ENCODE assay signal across 8 cellular contexts in the genomic region with DNA sequence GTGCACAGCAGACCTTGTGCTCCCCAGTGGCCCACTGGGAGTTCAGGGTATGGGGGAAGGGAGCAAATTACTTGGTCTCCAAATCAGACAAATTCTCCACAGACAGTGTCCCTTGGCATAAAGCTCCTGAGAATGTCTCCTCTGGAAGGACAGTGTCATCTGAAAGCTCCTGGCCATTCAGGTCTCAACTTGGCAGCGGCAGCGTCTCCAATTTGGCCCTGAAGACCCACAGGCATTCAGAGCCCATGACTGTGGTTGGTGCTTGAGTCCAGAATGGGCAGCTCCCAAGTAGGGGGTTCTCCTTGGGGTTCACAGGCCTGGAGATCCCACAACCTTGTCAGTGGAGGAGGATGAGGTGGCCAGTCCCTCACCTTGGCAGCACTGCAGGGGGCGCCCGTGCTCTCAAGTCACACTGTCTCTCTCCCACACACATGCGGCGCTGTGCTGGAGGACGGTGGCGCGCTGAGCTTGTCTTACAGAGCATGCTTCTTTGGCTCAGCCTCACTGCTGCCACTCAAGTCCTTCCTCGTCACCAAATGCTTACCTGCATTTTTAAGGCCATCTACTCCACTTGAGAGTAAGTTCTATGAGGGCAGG. TPM values are rescaled to one million over a fixed set of nuclear protein-coding genes. Genes with fewer than 3 reads are reported as not detected.
DNase-seq lines count a peak whose midpoint lies in the region; ATAC-seq and TF ChIP-seq lines count a peak whose summit lies in the region.

No MANE protein-coding gene starts in this region.

- intact Hi-C loops in CD4-positive, alpha-beta memory T cell (cut with micrococcal nuclease) = no loop called here

- no peaks in the 10 kb centered on the region for H3K9me3 ChIP-seq in CD4-positive, alpha-beta memory T cell (ENCODE audit: control insufficient read depth in 1 of 2, low read length in 2 of 2)
- H3K9me3 ChIP-seq in Karpas-422 (ENCODE audit: low read length) = no peaks in the 10 kb centered on the region

- H3K36me3 Mint-ChIP-seq in CD4-positive, alpha-beta memory T cell = peaks cover 34 to 64% of the 10 kb centered on the region in 2 donors

- no peak overlapping the region for H3K27ac ChIP-seq in CD4-positive, alpha-beta memory T cell (ENCODE audit: low read depth, low read length)
- no peak overlapping the region for H3K27ac ChIP-seq in Karpas-422 (ENCODE audit: low read length)

- POLR2A ChIA-PET in CD4-positive, alpha-beta memory T cell (lab: Charles Lee; ENCODE audit: partially characterized antibody) = interaction anchor here (1.0 to 1.9 kb wide), 3 partner anchors 163 to 233 kb away, joined by 4 to 5 read pairs (median 4); no protein-coding TSS in a partner anchor

- no peak overlapping the region for H2AFZ ChIP-seq in Karpas-422 (ENCODE audit: low read length)

- no peaks in the 10 kb centered on the region for H4K20me1 ChIP-seq in Karpas-422 (ENCODE audit: insufficient read depth, low read depth, low read length)

- ATAC-seq in HG02763 (IDR thresholded peaks at IDR 0.05; ENCODE audit: unreplicated experiment) (no peak), HG03342 (IDR thresholded peaks at IDR 0.05; ENCODE audit: unreplicated experiment) (no peak)

- CTCF ChIA-PET in CD4-positive, alpha-beta memory T cell (lab: Charles Lee; ENCODE audit: partially characterized antibody) = interaction anchor here (0.7 to 10.0 kb wide), 8 partner anchors 8 to 232 kb away, joined by 3 to 148 read pairs (median 4); partner anchors contain the start of genes DYNLRB1 and TP53INP2

- no peaks in the 10 kb centered on the region for H3K79me2 ChIP-seq in Karpas-422 (ENCODE audit: low read length)

- H3K9me2 ChIP-seq in Karpas-422 (replicated peaks; ENCODE audit: insufficient read depth, low read length) = no peaks in the 10 kb centered on the region

- H3K27me3 Mint-ChIP-seq in CD4-positive, alpha-beta memory T cell = no peaks in the 10 kb centered on the region

- peak overlapping the region in 4 of 7 donors; percentile 49 to 68 (median 61) for H3K27ac Mint-ChIP-seq in CD4-positive, alpha-beta memory T cell

- DNase-seq in CD4-positive, alpha-beta memory T cell = peak; percentile 31 to 59 (median 47)
- DNase-seq in Karpas-422 (peak; percentile 88), foreskin fibroblast (peak in 1 of 2 donors; percentile 55), NCI-H774 (lab: John Stamatoyannopoulos, UW) (no peak)
- peak; percentile 60 to 67 for DNase-seq in activated CD4-positive, alpha-beta T cell treated with anti-CD3 and anti-CD28 coated beads, Interleukin-2, amount 50 U/mL, for 48 hours
- peak; percentile 30 to 42 for DNase-seq in stimulated activated CD4-positive, alpha-beta T cell treated with anti-CD3 and anti-CD28 coated beads, Interleukin-1b, Interleukin-23, amount 100 ng/mL, for 4 hours (ENCODE audit: low read depth in 2 of 2)

- peak; percentile 44 for TF ChIP-seq CTCF in foreskin fibroblast (IDR thresholded peaks at IDR 0.05; ENCODE audit: low read depth, low read length)

- no peak overlapping the region for H3K4me3 Mint-ChIP-seq in CD4-positive, alpha-beta memory T cell

- no peak overlapping the region for H3K4me3 ChIP-seq in CD4-positive, alpha-beta memory T cell (ENCODE audit: low read length in 2 of 2)
- no peak overlapping the region for H3K4me3 ChIP-seq in Karpas-422 (ENCODE audit: low read length)
- H3K4me3 ChIP-seq in foreskin fibroblast (ENCODE audit: low read depth in 1 of 2, low read length in 2 of 2) = no peak overlapping the region

- no peak overlapping the region for H3K9ac ChIP-seq in Karpas-422 (ENCODE audit: low read length)

- peaks cover 22% of the 10 kb centered on the region for H3K4me1 ChIP-seq in CD4-positive, alpha-beta memory T cell (ENCODE audit: insufficient read depth, low read length)
- H3K4me1 ChIP-seq in Karpas-422 (ENCODE audit: low read length) = no peaks in the 10 kb centered on the region

- no peaks in the 10 kb centered on the region for H3K27me3 ChIP-seq in CD4-positive, alpha-beta memory T cell (ENCODE audit: insufficient read depth, low read length)
- H3K27me3 ChIP-seq in Karpas-422 (ENCODE audit: low read length) = no peaks in the 10 kb centered on the region

- H3K4me1 Mint-ChIP-seq in CD4-positive, alpha-beta memory T cell = peaks cover 17 to 27% (median 24%) of the 10 kb centered on the region in 4 donors

- peaks cover 47% of the 10 kb centered on the region for H3K36me3 ChIP-seq in CD4-positive, alpha-beta memory T cell (ENCODE audit: insufficient read depth, low read length)
- H3K36me3 ChIP-seq in Karpas-422 (ENCODE audit: insufficient read depth, low read length) = peaks cover 22% of the 10 kb centered on the region

- no peaks in the 10 kb centered on the region for H3K9me3 Mint-ChIP-seq in CD4-positive, alpha-beta memory T cell

- H3K4me2 ChIP-seq in Karpas-422 (ENCODE audit: low read depth, low read length, poor library complexity, severe bottlenecking) = no peak overlapping the region

RNA-seq across cellular contexts. Expression of gene DYNLRB1, which starts 20.7 kb away (rescaled TPM):
- total RNA-seq in CD4-positive, alpha-beta memory T cell = 10 to 100 TPM; 75.5 to 81.0 TPM
- 100 to 1,000 TPM; 237 to 311 TPM for polyA plus RNA-seq in CD4-positive, alpha-beta memory T cell
- 163 and 179 TPM in 2 replicates for total RNA-seq in Karpas-422 (2014; rRNA removed; shearing (Covaris generic); ENCODE audit: low replicate concordance)

RNA-seq across cellular contexts. Expression of gene MAP1LC3A, which starts 21.6 kb away (rescaled TPM):
- 1 to 10 TPM; 2.1 to 2.8 TPM for total RNA-seq in CD4-positive, alpha-beta memory T cell
- 1 to 10 TPM; 3.7 to 7.9 TPM for polyA plus RNA-seq in CD4-positive, alpha-beta memory T cell
- 12.4 and 13.8 TPM in 2 replicates for total RNA-seq in Karpas-422 (2014; rRNA removed; shearing (Covaris generic); ENCODE audit: low replicate concordance)
